8 cellular contexts compared by ENCODE assay signal in genomic region chr10:33333260-33334169, GRCh38. TPM values are rescaled to one million over a fixed set of nuclear protein-coding genes. Genes with fewer than 3 reads are reported as not detected.
DNase-seq lines count a peak whose midpoint lies in the region; TF ChIP-seq lines count a peak whose summit lies in the region.

No MANE protein-coding gene starts in this region.

- H3K9me3 ChIP-seq in BE2C: no peaks in the 10 kb centered on the region
- no peaks in the 10 kb centered on the region for H3K9me3 ChIP-seq in effector memory CD4-positive, alpha-beta T cell (ENCODE audit: control insufficient read depth, low read length)

- no peak overlapping the region for H3K27ac ChIP-seq in effector memory CD4-positive, alpha-beta T cell (ENCODE audit: insufficient read depth, low read length, poor library complexity, severe bottlenecking)

- H3K4me1 Mint-ChIP-seq in T-helper 1 cell treated with Interleukin-12 subunit alpha and Interleukin-12 subunit beta and Interleukin-4 antibody, amounts not matched to agents 30 μg/mL and 1 μg/mL, for 36 hours (ENCODE audit: low read depth): peaks cover 6% of the 10 kb centered on the region
- peaks cover 53% of the 10 kb centered on the region for H3K4me1 Mint-ChIP-seq in nephron progenitor cell

- H3K4me1 ChIP-seq in BE2C: no peaks in the 10 kb centered on the region
- peaks cover 32% of the 10 kb centered on the region for H3K4me1 ChIP-seq in effector memory CD4-positive, alpha-beta T cell (ENCODE audit: control insufficient read depth, insufficient read depth, low read length, poor library complexity, severe bottlenecking)

- TF ChIP-seq CTCF in BE2C (IDR thresholded peaks at IDR 0.05; ENCODE audit: low read depth, low read length) (no peak), nephron progenitor cell (IDR thresholded peaks at IDR 0.05) (no peak)

- H3K36me3 Mint-ChIP-seq in T-helper 1 cell treated with Interleukin-12 subunit alpha and Interleukin-12 subunit beta and Interleukin-4 antibody, amounts not matched to agents 30 μg/mL and 1 μg/mL, for 36 hours (ENCODE audit: low read depth): no peaks in the 10 kb centered on the region
- peaks cover 37% of the 10 kb centered on the region for H3K36me3 Mint-ChIP-seq in nephron progenitor cell (ENCODE audit: low read depth)

- H3K9me3 Mint-ChIP-seq in T-helper 1 cell treated with Interleukin-12 subunit alpha and Interleukin-12 subunit beta and Interleukin-4 antibody, amounts not matched to agents 30 μg/mL and 1 μg/mL, for 36 hours: no peaks in the 10 kb centered on the region
- H3K9me3 Mint-ChIP-seq in nephron progenitor cell: no peaks in the 10 kb centered on the region

- peak overlapping the region; percentile 90 for H3K4me3 ChIP-seq in BE2C (ENCODE audit: low read depth, low read length)
- peak overlapping the region; percentile 66 for H3K4me3 ChIP-seq in effector memory CD4-positive, alpha-beta T cell (ENCODE audit: insufficient read depth, low read depth, low read length, poor library complexity, severe bottlenecking)

- peak; percentile 18 for DNase-seq in BE2C
- peak; percentile 41 for DNase-seq in HCEC 1CT
- peak in 2 of 3 donors; percentile 11 to 17 for DNase-seq in effector memory CD4-positive, alpha-beta T cell
- DNase-seq in nephron progenitor cell: peak; percentile 6
- DNase-seq in NCI-H1930 (lab: John Stamatoyannopoulos, UW): no peak
- DNase-seq in mesenteric fat pad (ENCODE audit: low spot score): no peak
- no peak for DNase-seq in DMS114 treated with DMSO at 0.1 percent for 48 hours (lab: John Stamatoyannopoulos, UW; ENCODE audit: unreplicated experiment)

- no peaks in the 10 kb centered on the region for H3K27me3 ChIP-seq in BE2C
- H3K27me3 ChIP-seq in effector memory CD4-positive, alpha-beta T cell (replicated peaks; ENCODE audit: control insufficient read depth, insufficient read depth, low read length, poor library complexity, severe bottlenecking): peaks cover 43% of the 10 kb centered on the region

- peak overlapping the region; percentile 63 for H3K4me3 Mint-ChIP-seq in T-helper 1 cell treated with Interleukin-12 subunit alpha and Interleukin-12 subunit beta and Interleukin-4 antibody, amounts not matched to agents 30 μg/mL and 1 μg/mL, for 36 hours
- peak overlapping the region; percentile 94 for H3K4me3 Mint-ChIP-seq in nephron progenitor cell

- peaks cover 19% of the 10 kb centered on the region for H3K36me3 ChIP-seq in BE2C
- no peaks in the 10 kb centered on the region for H3K36me3 ChIP-seq in effector memory CD4-positive, alpha-beta T cell (ENCODE audit: control insufficient read depth, insufficient read depth, low read length)

- H3K27ac Mint-ChIP-seq in T-helper 1 cell treated with Interleukin-12 subunit alpha and Interleukin-12 subunit beta and Interleukin-4 antibody, amounts not matched to agents 30 μg/mL and 1 μg/mL, for 36 hours: no peak overlapping the region
- H3K27ac Mint-ChIP-seq in nephron progenitor cell: peak overlapping the region; percentile 92

- H3K27me3 Mint-ChIP-seq in T-helper 1 cell treated with Interleukin-12 subunit alpha and Interleukin-12 subunit beta and Interleukin-4 antibody, amounts not matched to agents 30 μg/mL and 1 μg/mL, for 36 hours (ENCODE audit: low read depth): peaks cover 67% of the 10 kb centered on the region
- no peaks in the 10 kb centered on the region for H3K27me3 Mint-ChIP-seq in nephron progenitor cell (ENCODE audit: low read depth, poor library complexity)

RNA-seq across cellular contexts. Expression of gene NRP1, which starts 1.0 kb away (rescaled TPM):
- polyA plus RNA-seq in BE2C (2012; ENCODE audit: insufficient read depth, insufficient read length, low read depth): 56.6 TPM
- total RNA-seq in mesenteric fat pad: 249 TPM

Comparison
In these comparisons a context has a peak if more than half of its experiments do, and no peak if none do; other contexts are left out.
1. DNase-seq: peak in BE2C (single experiment), HCEC 1CT (single experiment), effector memory CD4-positive, alpha-beta T cell (2 of 3) and nephron progenitor cell (single experiment); none in NCI-H1930 (0 of 2), mesenteric fat pad (single experiment) and DMS114 treated with DMSO at 0.1 percent for 48 hours (single experiment).